Comparison of ENCODE assay signal across 26 cellular contexts in the genomic region with DNA sequence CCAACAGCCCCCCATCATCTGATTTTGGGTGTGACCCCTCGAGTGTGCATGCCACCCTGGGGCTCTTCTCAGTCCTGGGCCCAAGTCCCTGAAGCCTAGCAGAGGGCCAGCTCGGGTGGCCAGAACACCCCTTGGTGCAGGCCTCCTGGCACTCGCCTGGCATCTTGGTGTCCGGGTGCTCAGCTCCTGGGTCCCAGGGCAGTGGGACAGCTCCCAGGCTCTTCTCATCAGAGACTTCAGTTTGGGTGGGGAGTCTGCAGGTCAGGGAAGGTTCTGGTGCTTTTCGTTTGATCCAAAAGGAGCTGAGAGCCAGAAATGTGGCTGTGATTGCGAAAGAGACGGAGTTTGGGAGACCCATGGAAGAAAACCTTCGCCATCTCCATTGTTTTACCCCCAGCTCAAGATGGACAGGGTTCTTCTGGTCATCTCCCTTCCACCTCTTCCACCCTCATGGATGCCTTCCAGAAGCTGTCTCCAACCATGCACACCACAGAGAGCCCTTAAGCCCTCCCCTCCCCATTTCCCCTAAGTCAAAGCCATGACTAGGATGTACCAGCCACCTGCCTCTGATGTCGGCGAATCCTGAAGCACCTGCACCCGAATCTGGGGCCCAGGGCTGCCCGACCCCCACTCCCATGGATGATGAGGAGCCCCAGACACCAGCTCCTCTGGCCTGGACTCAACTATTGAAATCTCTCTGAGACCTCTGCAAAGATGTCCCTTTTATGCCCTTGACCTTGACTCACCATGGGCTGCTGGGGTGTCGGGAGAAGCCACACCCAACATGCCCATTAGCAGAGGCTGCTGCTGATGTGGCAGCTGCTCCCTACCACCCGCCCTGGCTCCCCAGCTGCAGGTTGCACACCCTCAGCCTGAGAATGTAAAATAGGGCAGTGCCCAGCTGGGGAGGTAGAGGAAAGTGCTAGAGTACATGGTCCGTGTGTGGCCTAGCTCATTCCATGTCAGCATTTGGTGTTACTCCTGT. TPM values are rescaled to one million over a fixed set of nuclear protein-coding genes. Genes with fewer than 3 reads are reported as not detected.
A peak's percentile ranks its signal among the peaks of the same experiment; 100 is the strongest.
DNase-seq lines count a peak whose midpoint lies in the region; ATAC-seq, FAIRE-seq and TF ChIP-seq lines count a peak whose summit lies in the region.
"Had no signal": no experiment of that assay in that cellular context is flagged by ENCODE, and none has a peak within 500 bp of the region (broad histone marks: within the 10 kb centered on the region; RNA-seq: fewer than 3 reads in every experiment).

No MANE protein-coding gene starts in this region.

- H3K9me3 Mint-ChIP-seq in osteocyte (ENCODE audit: unreplicated experiment) (no peaks in the 10 kb centered on the region), WTC11 (no peaks in the 10 kb centered on the region)
- H3K9me3 Mint-ChIP-seq: CD8-positive, alpha-beta T cell had no signal

- H3K27ac ChIP-seq in HepG2 (ENCODE audit: extremely low read length, insufficient read depth, low read length) (no peak overlapping the region), right lobe of liver (no peak overlapping the region)
- H3K27ac ChIP-seq: BLaER1 treated with 17β-estradiol and CSF1 and Interleukin-3, amounts not matched to agents 10 nM and 100 nM; KMS-11 had no signal

- H3K4me3 ChIP-seq in HepG2 (replicated peaks in 1 of 3; ENCODE audit: insufficient read depth in 1 of 3, low read depth in 2 of 3, low read length in 3 of 3) = no peak overlapping the region
- H3K4me3 ChIP-seq in right lobe of liver = no peak overlapping the region
- H3K4me3 ChIP-seq in H7 (ENCODE audit: insufficient read depth, low read depth, low read length) = no peak overlapping the region
- H3K4me3 ChIP-seq: BLaER1 treated with 17β-estradiol and CSF1 and Interleukin-3, amounts not matched to agents 10 nM and 100 nM; GM12878 had no signal

- H3K36me3 ChIP-seq in HepG2 (replicated peaks in 1 of 2; ENCODE audit: control insufficient read depth in 1 of 2, insufficient read depth in 2 of 2, low read length in 2 of 2) = no peaks in the 10 kb centered on the region
- H3K36me3 ChIP-seq in right lobe of liver = no peaks in the 10 kb centered on the region
- no peaks in the 10 kb centered on the region for H3K36me3 ChIP-seq in H7 (replicated peaks; ENCODE audit: control insufficient read depth, insufficient read depth, low read length)
- H3K36me3 ChIP-seq: BLaER1 treated with 17β-estradiol and CSF1 and Interleukin-3, amounts not matched to agents 10 nM and 100 nM had no signal

- WGBS in HepG2 (ENCODE audit: low lambda C conversion rate) = 5% methylated on average over 10 of the region's 15 CpGs
- 52% methylated on average over 6 of the region's 15 CpGs for WGBS in right lobe of liver (ENCODE audit: insufficient coverage, low coverage, low lambda C conversion rate, missing lambda C conversion rate)

- no peak overlapping the region for H3K4me2 ChIP-seq in HepG2 (ENCODE audit: low read depth, low read length)
- H3K4me2 ChIP-seq: BLaER1 treated with 17β-estradiol and CSF1 and Interleukin-3, amounts not matched to agents 10 nM and 100 nM; KMS-11 had no signal

- in situ Hi-C loops in HepG2 (cut with HindIII; ENCODE audit: extremely low pct_ligation_motif_present, low pct_unique_long_range_greater_than_20kb) = no loop called here

- TF ChIP-seq EP300 in HepG2 (IDR thresholded peaks at IDR 0.05; ENCODE audit: low read depth in 2 of 2, low read length in 2 of 2) (no peak), HepG2 (CRISPR knock-in tag; IDR thresholded peaks at IDR 0.05; ENCODE audit: borderline replicate concordance) (no peak)

- no peak for TF ChIP-seq POLR2A in HepG2 (IDR thresholded peaks at IDR 0.05; ENCODE audit: insufficient read depth in 1 of 2, low read depth in 2 of 2, low read length in 2 of 2)
- no peak for TF ChIP-seq POLR2A in right lobe of liver (IDR thresholded peaks at IDR 0.05)

- H3K27me3 Mint-ChIP-seq in osteocyte (ENCODE audit: unreplicated experiment) (peaks cover 16% of the 10 kb centered on the region), WTC11 (ENCODE audit: low read depth) (no peaks in the 10 kb centered on the region)

- H3K79me2 ChIP-seq in HepG2 (ENCODE audit: insufficient read depth, low read length) = no peaks in the 10 kb centered on the region

- FAIRE-seq in HepG2 (lab: Jason Lieb, UNC) = no peak
- FAIRE-seq: GM12878, GM18507 had no signal

- DNase-seq in HepG2 (ENCODE audit: low spot score) (no peak), right lobe of liver (no peak), ecto neural progenitor cell (ENCODE audit: low spot score) (peak; percentile 12), osteocyte (ENCODE audit: extremely low spot score, unreplicated experiment) (peak; percentile 69), WTC11 (ENCODE audit: low spot score) (no peak), H7 (no peak)
- DNase-seq: Calu3, DMS53, EL, GOT3, MV-4-11, NCI-H1417, NCI-H187 treated with DMSO at 0.1 percent for 48 hours, NCI-H226, NCI-H524, NCI-H82, OCI-M1, RPMI8226, SIG-M5 had no signal

- H3K4me1 Mint-ChIP-seq in osteocyte (ENCODE audit: unreplicated experiment) (no peaks in the 10 kb centered on the region), WTC11 (no peaks in the 10 kb centered on the region)

- no TSS peak for BruUV-seq in HepG2 (replicated peaks; lab: Mats Ljungman, UMichigan)

- CTCF ChIA-PET in HepG2 (lab: Yijun Ruan, JAX; ENCODE audit: low intra/inter-chr PET ratio, low total read pairs) = no interaction called here
- CTCF ChIA-PET in WTC11 (lab: Charles Lee) = interaction anchor here (0.9 to 4.2 kb wide), 4 partner anchors 14 to 123 kb away, joined by 3 to 24 read pairs (median 12); no protein-coding TSS in a partner anchor

- no peak for TF ChIP-seq RAD21 in HepG2 (CRISPR knock-in tag; IDR thresholded peaks at IDR 0.05)

- ATAC-seq in HepG2 = no peak
- ATAC-seq in right lobe of liver = no peak
- no peak for ATAC-seq in WTC11
- ATAC-seq in GM19324 (IDR thresholded peaks at IDR 0.05; ENCODE audit: low FRiP score, unreplicated experiment) = no peak
- ATAC-seq: CD8-positive, alpha-beta T cell; GM12878 had no signal

- no peak overlapping the region for H3K9ac ChIP-seq in HepG2 (ENCODE audit: insufficient read depth, low read depth, low read length)
- H3K9ac ChIP-seq: BLaER1 treated with 17β-estradiol and CSF1 and Interleukin-3, amounts not matched to agents 10 nM and 100 nM; KMS-11 had no signal

- H3K4me3 Mint-ChIP-seq in osteocyte (ENCODE audit: unreplicated experiment) (no peak overlapping the region), WTC11 (no peak overlapping the region)
- H3K4me3 Mint-ChIP-seq: CD8-positive, alpha-beta T cell had no signal

- peaks cover 0 to 6% of the 10 kb centered on the region in 2 experiments; a peak in 3 of 5 replicates for H3K27me3 ChIP-seq in HepG2 (ENCODE audit: control insufficient read depth in 1 of 2, insufficient read depth in 2 of 2, low read length in 2 of 2)
- H3K27me3 ChIP-seq in right lobe of liver = no peaks in the 10 kb centered on the region
- H3K27me3 ChIP-seq in H7 (ENCODE audit: control insufficient read depth, insufficient read depth, low read length) = no peaks in the 10 kb centered on the region; the same call in 1 of the 2 replicates
- H3K27me3 ChIP-seq: BLaER1 treated with 17β-estradiol and CSF1 and Interleukin-3, amounts not matched to agents 10 nM and 100 nM had no signal

- no peak overlapping the region for H3K27ac Mint-ChIP-seq in osteocyte (ENCODE audit: unreplicated experiment)
- no peak overlapping the region for H3K27ac Mint-ChIP-seq in WTC11
- H3K27ac Mint-ChIP-seq: CD8-positive, alpha-beta T cell had no signal

- TF ChIP-seq CTCF in HepG2 (CRISPR knock-in tag; IDR thresholded peaks at IDR 0.05) = no peak
- TF ChIP-seq CTCF in right lobe of liver (IDR thresholded peaks at IDR 0.05) = no peak
- TF ChIP-seq CTCF in osteocyte (IDR thresholded peaks at IDR 0.05) = no peak
- TF ChIP-seq CTCF in WTC11 (IDR thresholded peaks at IDR 0.05) = no peak

- H3K4me1 ChIP-seq in HepG2 (ENCODE audit: insufficient read depth, low read length) = no peaks in the 10 kb centered on the region
- H3K4me1 ChIP-seq in right lobe of liver = no peaks in the 10 kb centered on the region
- H3K4me1 ChIP-seq: BLaER1 treated with 17β-estradiol and CSF1 and Interleukin-3, amounts not matched to agents 10 nM and 100 nM had no signal

- no peaks in the 10 kb centered on the region for H4K20me1 ChIP-seq in HepG2 (ENCODE audit: insufficient read depth, low read length)

- no peak overlapping the region for H2AFZ ChIP-seq in HepG2 (ENCODE audit: low read length)

- H3K36me3 Mint-ChIP-seq in osteocyte (ENCODE audit: unreplicated experiment) = no peaks in the 10 kb centered on the region
- H3K36me3 Mint-ChIP-seq in WTC11 = no peaks in the 10 kb centered on the region
- H3K36me3 Mint-ChIP-seq: CD8-positive, alpha-beta T cell had no signal

- H3K9me3 ChIP-seq in HepG2 (ENCODE audit: low read length) (no peaks in the 10 kb centered on the region), right lobe of liver (no peaks in the 10 kb centered on the region)
- H3K9me3 ChIP-seq: BLaER1 treated with 17β-estradiol and CSF1 and Interleukin-3, amounts not matched to agents 10 nM and 100 nM had no signal

- intact Hi-C loops in HepG2 (cut with micrococcal nuclease; ENCODE audit: unreplicated experiment) (no loop called here), right lobe of liver (cut with DNase I) (loop anchor here in 1 of 2 donors (10.0 kb wide), 1 partner anchor 113 kb away; no protein-coding TSS in a partner anchor)

- POLR2A ChIA-PET in HepG2 (lab: Yijun Ruan, JAX) = no interaction called here
- POLR2A ChIA-PET in WTC11 (lab: Charles Lee) = no interaction called here

RNA-seq across cellular contexts. Expression of a gene that starts 55.3 kb away (rescaled TPM):
- not detected in 2 replicates for total RNA-seq in HepG2 (2016; rRNA removed; fragmentation: Illumina TruSeq; extraction: Trizol)
- not detected in 2 replicates for total RNA-seq in HepG2 (2016; cell fraction: cytosol; rRNA removed; fragmentation: Illumina TruSeq; extraction: Trizol; ENCODE audit: low read depth)
- not detected in 2 replicates for total RNA-seq in HepG2 (2016; cell fraction: insoluble cytoplasmic fraction; rRNA removed; fragmentation: Illumina TruSeq; extraction: Trizol)
- not detected in 2 replicates for total RNA-seq in HepG2 (2016; cell fraction: membrane; rRNA removed; fragmentation: Illumina TruSeq; extraction: Trizol)
- total RNA-seq in HepG2 (2016; cell fraction: nucleus; rRNA removed; fragmentation: Illumina TruSeq; extraction: Trizol) = not detected in 2 replicates
- polyA plus RNA-seq in HepG2 (2011; rRNA removed) = not detected in 2 replicates
- not detected in 2 replicates for polyA plus RNA-seq in HepG2 (2011; cell fraction: cytosol; rRNA removed)
- not detected in 2 replicates for polyA plus RNA-seq in HepG2 (2011; cell fraction: nucleus; rRNA removed)
- not detected in 2 replicates for polyA plus RNA-seq in HepG2 (2012)
- polyA plus RNA-seq in HepG2 (2016; cell fraction: cytosol; fragmentation: Illumina TruSeq; extraction: Trizol; ENCODE audit: low read depth) = not detected in 2 replicates
- not detected in 2 replicates for polyA plus RNA-seq in HepG2 (2016; cell fraction: insoluble cytoplasmic fraction; fragmentation: Illumina TruSeq; extraction: Trizol; ENCODE audit: low read depth)
- not detected in 2 replicates for polyA plus RNA-seq in HepG2 (2016; cell fraction: membrane; fragmentation: Illumina TruSeq; extraction: Trizol; ENCODE audit: low read depth)
- not detected in 2 replicates for polyA plus RNA-seq in HepG2 (2016; cell fraction: nucleus; fragmentation: Illumina TruSeq; extraction: Trizol; ENCODE audit: insufficient read depth, low read depth)
- 0.02 TPM in 1 of 2 replicates, not detected in the other for polyA minus RNA-seq in HepG2 (2011; rRNA and poly(A)+ RNA removed; ENCODE audit: low replicate concordance)
- polyA minus RNA-seq in HepG2 (2011; cell fraction: cytosol; rRNA and poly(A)+ RNA removed) = not detected in 2 replicates
- polyA minus RNA-seq in HepG2 (2011; cell fraction: nucleus; rRNA and poly(A)+ RNA removed) = not detected in 2 replicates
- under 1 TPM; 0.05 to 0.37 (median 0.29) TPM for total RNA-seq in right lobe of liver
- not detected in 2 replicates for total RNA-seq in osteocyte
- 8.7 to 9.9 TPM (median 9.8 TPM) in 3 replicates for total RNA-seq in WTC11 (2021)
- total RNA-seq in H7 (2014; rRNA removed; shearing (Covaris generic)) = 1.8 TPM in 2 replicates
- total RNA-seq: A673; Calu3; CD8-positive, alpha-beta T cell; GM12878 had no signal
- polyA plus RNA-seq: GM12878 had no signal

Comparison
In these comparisons a context has a peak if more than half of its experiments do, and no peak if none do; other contexts are left out.
1. DNase-seq: peak in ecto neural progenitor cell (single experiment) and osteocyte (single experiment); none in HepG2 (single experiment), right lobe of liver (0 of 3), WTC11 (single experiment) and H7 (single experiment).